Comparison of ENCODE assay signal across 8 cellular contexts in the genomic region with DNA sequence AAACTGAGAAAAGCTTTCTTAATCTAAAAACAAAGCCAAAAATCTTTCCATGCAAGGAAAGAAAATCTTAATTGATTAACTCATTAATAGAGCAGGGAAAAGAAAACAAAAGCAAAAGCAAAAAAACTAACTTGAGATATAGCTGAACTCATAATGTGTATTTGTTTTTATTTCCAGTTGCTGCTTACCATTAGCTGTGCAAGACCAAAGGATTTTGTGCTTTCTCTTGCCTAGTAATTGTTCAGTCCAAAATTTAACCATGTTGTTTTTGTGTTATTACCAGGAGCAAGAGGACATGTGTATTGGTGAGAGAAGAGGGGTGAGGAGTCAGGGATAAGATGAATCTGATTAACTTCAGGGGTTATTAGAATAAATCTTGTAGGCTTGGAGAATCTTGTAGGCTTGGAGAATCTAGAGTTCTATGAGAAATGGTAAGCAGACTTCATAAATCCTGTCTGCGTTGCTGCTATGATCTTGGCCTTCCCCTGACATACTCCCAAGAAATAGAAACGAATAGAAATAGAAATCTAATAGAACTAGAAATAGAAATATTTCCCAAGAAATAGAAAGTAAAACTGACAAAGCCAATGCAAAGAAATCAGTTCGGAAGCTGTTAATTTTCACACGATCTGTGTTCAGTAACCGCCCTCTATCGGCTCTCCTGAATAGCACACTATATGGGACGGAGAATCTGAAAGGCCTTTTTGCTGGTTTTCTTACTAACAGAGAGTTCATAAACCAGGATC.
DNase-seq lines count a peak whose midpoint lies in the region; ATAC-seq and TF ChIP-seq lines count a peak whose summit lies in the region.

No MANE protein-coding gene starts in this region.

- peaks cover 3% of the 10 kb centered on the region; the same call in 1 of the 2 replicates for H3K27me3 Mint-ChIP-seq in HFFc6 (ENCODE audit: insufficient read depth)
- H3K27me3 Mint-ChIP-seq in activated CD4-positive, alpha-beta T cell treated with anti-CD3 and anti-CD28 coated beads for 36 hours = peaks cover 4% of the 10 kb centered on the region
- H3K27me3 Mint-ChIP-seq in naive thymus-derived CD8-positive, alpha-beta T cell = no peaks in the 10 kb centered on the region

- H3K9me3 Mint-ChIP-seq in HFFc6 = no peaks in the 10 kb centered on the region
- peaks cover 5% of the 10 kb centered on the region for H3K9me3 Mint-ChIP-seq in activated CD4-positive, alpha-beta T cell treated with anti-CD3 and anti-CD28 coated beads for 36 hours (ENCODE audit: low read depth)
- peaks cover 0 to 5% (median 0%) of the 10 kb centered on the region in 9 donors for H3K9me3 Mint-ChIP-seq in naive thymus-derived CD8-positive, alpha-beta T cell

- H3K27ac Mint-ChIP-seq in HFFc6 = no peak overlapping the region
- peak overlapping the region; percentile 75 for H3K27ac Mint-ChIP-seq in activated CD4-positive, alpha-beta T cell treated with anti-CD3 and anti-CD28 coated beads for 36 hours
- H3K27ac Mint-ChIP-seq in naive thymus-derived CD8-positive, alpha-beta T cell = peak overlapping the region; percentile 44 to 88 (median 69)

- POLR2A ChIA-PET in activated CD4-positive, alpha-beta T cell treated with anti-CD3 and anti-CD28 coated beads for 36 hours (lab: Charles Lee) = interaction anchor here (0.6 to 0.8 kb wide), 4 partner anchors 12 to 79 kb away, joined by 3 to 8 read pairs (median 4); partner anchors contain the start of gene TNFSF10
- POLR2A ChIA-PET in naive thymus-derived CD8-positive, alpha-beta T cell (lab: Charles Lee) = interaction anchor here (0.6 to 1.1 kb wide), 5 partner anchors 9 to 266 kb away, joined by 3 read pairs; no protein-coding TSS in a partner anchor

- H3K4me1 Mint-ChIP-seq in HFFc6 (ENCODE audit: low read depth) = no peaks in the 10 kb centered on the region
- H3K4me1 Mint-ChIP-seq in activated CD4-positive, alpha-beta T cell treated with anti-CD3 and anti-CD28 coated beads for 36 hours = peaks cover 54% of the 10 kb centered on the region
- H3K4me1 Mint-ChIP-seq in naive thymus-derived CD8-positive, alpha-beta T cell = peaks cover 18 to 51% (median 42%) of the 10 kb centered on the region in 4 donors

- intact Hi-C loops in activated CD4-positive, alpha-beta T cell treated with anti-CD3 and anti-CD28 coated beads for 36 hours (cut with DNase I, micrococcal nuclease) = loop anchor here (1.0 to 2.0 kb wide), 5 partner anchors 21 to 135 kb away; no protein-coding TSS in a partner anchor

- H3K4me3 ChIP-seq in epithelial cell of proximal tubule (ENCODE audit: low read depth, low read length) = peak overlapping the region; percentile 53

- H3K4me3 Mint-ChIP-seq in HFFc6 = peak overlapping the region; percentile 58
- peak overlapping the region; percentile 66 for H3K4me3 Mint-ChIP-seq in activated CD4-positive, alpha-beta T cell treated with anti-CD3 and anti-CD28 coated beads for 36 hours
- H3K4me3 Mint-ChIP-seq in naive thymus-derived CD8-positive, alpha-beta T cell = peak overlapping the region; percentile 67 to 90 (median 85)

- peak; percentile 15 for ATAC-seq in activated CD4-positive, alpha-beta T cell treated with anti-CD3 and anti-CD28 coated beads for 36 hours
- peak; percentile 20 to 65 for ATAC-seq in naive thymus-derived CD8-positive, alpha-beta T cell

- TF ChIP-seq CTCF in HFFc6 (IDR thresholded peaks at IDR 0.05) = peak; percentile 75
- peak; percentile 86 for TF ChIP-seq CTCF in epithelial cell of proximal tubule (conservative IDR thresholded peaks at IDR 0.05; ENCODE audit: low read depth, low read length)

- peak; percentile 43 for DNase-seq in stimulated activated CD4-positive, alpha-beta T cell treated with anti-CD3 and anti-CD28 coated beads, Interleukin-15, amount 100 ng/mL, for 24 hours
- DNase-seq in stimulated activated CD4-positive, alpha-beta T cell treated with anti-CD3 and anti-CD28 coated beads, Interleukin-4, amount 100 ng/mL, for 1 hour = no peak
- DNase-seq in HFFc6 (peak; percentile 15), NCI-H1694 treated with DMSO at 0.1 percent for 48 hours (lab: John Stamatoyannopoulos, UW) (peak; percentile 28), epithelial cell of proximal tubule (ENCODE audit: low read depth) (peak; percentile 71), middle frontal gyrus (ENCODE audit: extremely low spot score, low spot score) (no peak)
- DNase-seq in activated CD4-positive, alpha-beta T cell treated with anti-CD3 and anti-CD28 coated beads for 36 hours = peak; percentile 55
- DNase-seq in naive thymus-derived CD8-positive, alpha-beta T cell = peak in 6 of 10 donors; percentile 24 to 67 (median 41)

- H3K36me3 Mint-ChIP-seq in HFFc6 (ENCODE audit: low read depth) = no peaks in the 10 kb centered on the region
- H3K36me3 Mint-ChIP-seq in activated CD4-positive, alpha-beta T cell treated with anti-CD3 and anti-CD28 coated beads for 36 hours (ENCODE audit: low read depth) = peaks cover 9% of the 10 kb centered on the region
- H3K36me3 Mint-ChIP-seq in naive thymus-derived CD8-positive, alpha-beta T cell = peaks cover 0 to 2% (median 0%) of the 10 kb centered on the region in 3 donors

- CTCF ChIA-PET in activated CD4-positive, alpha-beta T cell treated with anti-CD3 and anti-CD28 coated beads for 36 hours (lab: Charles Lee) = interaction anchor here (0.6 to 4.5 kb wide), 56 partner anchors 8 to 489 kb away, joined by 3 to 52 read pairs (median 5); partner anchors contain the start of gene TNFSF10

Comparison
In these comparisons a context has a peak if more than half of its experiments do, and no peak if none do; other contexts are left out.
1. DNase-seq: peak in stimulated activated CD4-positive, alpha-beta T cell treated with anti-CD3 and anti-CD28 coated beads, Interleukin-15, amount 100 ng/mL, for 24 hours (single experiment), HFFc6 (single experiment), NCI-H1694 treated with DMSO at 0.1 percent for 48 hours (single experiment), activated CD4-positive, alpha-beta T cell treated with anti-CD3 and anti-CD28 coated beads for 36 hours (single experiment), epithelial cell of proximal tubule (single experiment) and naive thymus-derived CD8-positive, alpha-beta T cell (6 of 10); none in stimulated activated CD4-positive, alpha-beta T cell treated with anti-CD3 and anti-CD28 coated beads, Interleukin-4, amount 100 ng/mL, for 1 hour (single experiment) and middle frontal gyrus (single experiment).
2. Peak in every context shown above with its lines, with median percentiles within 50 percentile points of each other: H3K4me3 Mint-ChIP-seq.